17 cellular contexts compared by ENCODE assay signal in the genomic region with DNA sequence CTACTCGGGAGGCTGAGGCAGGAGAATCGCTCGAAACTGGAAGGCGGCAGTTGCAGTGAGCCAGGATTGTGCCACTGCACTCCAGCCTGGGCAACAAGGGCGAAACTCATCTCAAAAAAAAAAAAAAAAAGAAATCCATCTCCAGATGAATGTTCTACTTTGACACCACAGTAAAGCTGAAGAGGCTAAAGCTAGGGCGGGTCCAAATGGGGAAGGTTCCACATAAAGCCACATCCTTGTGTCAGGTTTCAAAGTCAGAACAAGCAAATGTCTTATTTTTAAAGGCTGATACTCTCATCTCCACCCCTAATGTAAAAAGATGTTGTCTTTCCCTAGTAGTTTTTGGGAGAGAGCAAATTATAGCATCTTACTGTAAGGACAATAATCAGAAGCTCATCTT. TPM values are rescaled to one million over a fixed set of nuclear protein-coding genes. Genes with fewer than 3 reads are reported as not detected.
DNase-seq lines count a peak whose midpoint lies in the region; ATAC-seq and TF ChIP-seq lines count a peak whose summit lies in the region.
"Had no signal": no experiment of that assay in that cellular context is flagged by ENCODE, and none has a peak within 500 bp of the region (broad histone marks: within the 10 kb centered on the region; RNA-seq: fewer than 3 reads in every experiment).

No MANE protein-coding gene starts in this region.

- H3K9me3 ChIP-seq in T-helper 17 cell (ENCODE audit: control insufficient read depth, low read length, poor library complexity, severe bottlenecking), result no peaks in the 10 kb centered on the region

- intact Hi-C loops in activated CD4-positive, alpha-beta T cell treated with anti-CD3 and anti-CD28 coated beads for 36 hours (cut with DNase I, micrococcal nuclease), result loop anchor here (5.0 to 10.0 kb wide), 5 partner anchors 567 to 1778 kb away; a partner anchor contains a TSS

- no peak overlapping the region for H3K4me3 ChIP-seq in foreskin fibroblast (ENCODE audit: low read depth in 1 of 2, low read length in 2 of 2)
- H3K4me3 ChIP-seq: GM23338 had no signal

- no peaks in the 10 kb centered on the region for H3K27me3 Mint-ChIP-seq in activated CD4-positive, alpha-beta T cell treated with anti-CD3 and anti-CD28 coated beads, Interleukin-2, amount 10 ng/mL, durations not matched to agents 7 days and 5 days
- H3K27me3 Mint-ChIP-seq in activated CD4-positive, alpha-beta T cell treated with anti-CD3 and anti-CD28 coated beads for 36 hours, result no peaks in the 10 kb centered on the region
- H3K27me3 Mint-ChIP-seq in T-helper 17 cell (no peaks in the 10 kb centered on the region), memory B cell (no peaks in the 10 kb centered on the region)
- H3K27me3 Mint-ChIP-seq: CD4-positive, alpha-beta memory T cell had no signal

- no peak overlapping the region for H3K4me3 Mint-ChIP-seq in activated CD4-positive, alpha-beta T cell treated with anti-CD3 and anti-CD28 coated beads, Interleukin-2, amount 10 ng/mL, durations not matched to agents 7 days and 5 days
- no peak overlapping the region for H3K4me3 Mint-ChIP-seq in activated CD4-positive, alpha-beta T cell treated with anti-CD3 and anti-CD28 coated beads for 36 hours
- H3K4me3 Mint-ChIP-seq in T-helper 17 cell (no peak overlapping the region), memory B cell (no peak overlapping the region)
- H3K4me3 Mint-ChIP-seq: CD4-positive, alpha-beta memory T cell; GM23338; H9 had no signal

- TF ChIP-seq CTCF in foreskin fibroblast (IDR thresholded peaks at IDR 0.05; ENCODE audit: low read depth, low read length), result no peak

- no peak for ATAC-seq in activated CD4-positive, alpha-beta T cell treated with anti-CD3 and anti-CD28 coated beads for 36 hours
- ATAC-seq in T-helper 17 cell (no peak), memory B cell (ENCODE audit: low read depth) (no peak)
- ATAC-seq: GM23338, HCT116 had no signal

- H3K9me3 Mint-ChIP-seq in activated CD4-positive, alpha-beta T cell treated with anti-CD3 and anti-CD28 coated beads, Interleukin-2, amount 10 ng/mL, durations not matched to agents 7 days and 5 days, result no peaks in the 10 kb centered on the region
- no peaks in the 10 kb centered on the region for H3K9me3 Mint-ChIP-seq in activated CD4-positive, alpha-beta T cell treated with anti-CD3 and anti-CD28 coated beads for 36 hours (ENCODE audit: low read depth)
- no peaks in the 10 kb centered on the region for H3K9me3 Mint-ChIP-seq in memory B cell
- H3K9me3 Mint-ChIP-seq: CD4-positive, alpha-beta memory T cell; GM23338; H9 had no signal

- H3K27ac Mint-ChIP-seq in activated CD4-positive, alpha-beta T cell treated with anti-CD3 and anti-CD28 coated beads, Interleukin-2, amount 10 ng/mL, durations not matched to agents 7 days and 5 days, result peak overlapping the region; percentile 51
- no peak overlapping the region for H3K27ac Mint-ChIP-seq in activated CD4-positive, alpha-beta T cell treated with anti-CD3 and anti-CD28 coated beads for 36 hours
- peak overlapping the region; percentile 65 for H3K27ac Mint-ChIP-seq in T-helper 17 cell
- peak overlapping the region; percentile 20 for H3K27ac Mint-ChIP-seq in memory B cell
- H3K27ac Mint-ChIP-seq: GM23338, H9 had no signal

- peaks cover 6% of the 10 kb centered on the region for H3K36me3 Mint-ChIP-seq in activated CD4-positive, alpha-beta T cell treated with anti-CD3 and anti-CD28 coated beads, Interleukin-2, amount 10 ng/mL, durations not matched to agents 7 days and 5 days (ENCODE audit: low read depth)
- H3K36me3 Mint-ChIP-seq in activated CD4-positive, alpha-beta T cell treated with anti-CD3 and anti-CD28 coated beads for 36 hours (ENCODE audit: low read depth), result peaks cover 26% of the 10 kb centered on the region
- H3K36me3 Mint-ChIP-seq in T-helper 17 cell (ENCODE audit: low read depth) (no peaks in the 10 kb centered on the region), memory B cell (peaks cover 10% of the 10 kb centered on the region)

- DNase-seq in activated CD4-positive, alpha-beta T cell treated with anti-CD3 and anti-CD28 coated beads, Interleukin-2, amount 10 ng/mL, durations not matched to agents 7 days and 5 days, result peak; percentile 10
- DNase-seq in activated CD4-positive, alpha-beta T cell treated with anti-CD3 and anti-CD28 coated beads for 36 hours, result no peak
- DNase-seq in T-helper 17 cell, result no peak
- no peak for DNase-seq in memory B cell (ENCODE audit: low spot score in 2 of 2)
- DNase-seq in 8988T, result no peak
- DNase-seq in foreskin fibroblast, result no peak
- DNase-seq in iPS-NIHi7 (ENCODE audit: extremely low spot score), result no peak
- DNase-seq: C1 segment of cervical spinal cord; Calu3; CD4-positive, alpha-beta memory T cell; COR-L47; DMS53; DMS79 treated with DMSO at 0.1 percent for 48 hours; GF-D8; H9 had no signal

- POLR2A ChIA-PET in activated CD4-positive, alpha-beta T cell treated with anti-CD3 and anti-CD28 coated beads, Interleukin-2, amount 10 ng/mL, durations not matched to agents 7 days and 5 days (lab: Charles Lee), result interaction anchor here (0.6 kb wide), 1 partner anchor 157 kb away, joined by 7 read pairs; no protein-coding TSS in a partner anchor
- POLR2A ChIA-PET in activated CD4-positive, alpha-beta T cell treated with anti-CD3 and anti-CD28 coated beads for 36 hours (lab: Charles Lee), result no interaction called here

- CTCF ChIA-PET in activated CD4-positive, alpha-beta T cell treated with anti-CD3 and anti-CD28 coated beads, Interleukin-2, amount 10 ng/mL, durations not matched to agents 7 days and 5 days (lab: Charles Lee), result no interaction called here
- CTCF ChIA-PET in activated CD4-positive, alpha-beta T cell treated with anti-CD3 and anti-CD28 coated beads for 36 hours (lab: Charles Lee), result interaction anchor here (0.8 kb wide), 1 partner anchor 103 kb away, joined by 3 read pairs; no protein-coding TSS in a partner anchor

- H3K4me1 Mint-ChIP-seq in activated CD4-positive, alpha-beta T cell treated with anti-CD3 and anti-CD28 coated beads, Interleukin-2, amount 10 ng/mL, durations not matched to agents 7 days and 5 days, result peaks cover 29% of the 10 kb centered on the region
- H3K4me1 Mint-ChIP-seq in activated CD4-positive, alpha-beta T cell treated with anti-CD3 and anti-CD28 coated beads for 36 hours, result peaks cover 13% of the 10 kb centered on the region
- H3K4me1 Mint-ChIP-seq in T-helper 17 cell (peaks cover 34% of the 10 kb centered on the region), memory B cell (peaks cover 21% of the 10 kb centered on the region)

RNA-seq across cellular contexts. Expression of a gene that starts 4.4 kb away (rescaled TPM):
- total RNA-seq in activated CD4-positive, alpha-beta T cell treated with anti-CD3 and anti-CD28 coated beads, Interleukin-2, amount 10 ng/mL, durations not matched to agents 7 days and 5 days, result 10 to 100 TPM; 10.3 to 12.9 TPM
- 10 to 100 TPM; 16.0 to 25.2 TPM for total RNA-seq in activated CD4-positive, alpha-beta T cell treated with anti-CD3 and anti-CD28 coated beads for 36 hours
- 10 to 100 TPM; 30.3 to 31.1 TPM for total RNA-seq in T-helper 17 cell
